8 cellular contexts compared by ENCODE assay signal in genomic region chr3:55486857-55487375, GRCh38. TPM values are rescaled to one million over a fixed set of nuclear protein-coding genes. Genes with fewer than 3 reads are reported as not detected.
A peak's percentile ranks its signal among the peaks of the same experiment; 100 is the strongest.
DNase-seq lines count a peak whose midpoint lies in the region; ATAC-seq and TF ChIP-seq lines count a peak whose summit lies in the region.

Gene WNT5A, minus strand, starts transcription at chr3:55487306. Its CDS starts 321 bp downstream, at chr3:55486985.

- no peak for TF ChIP-seq CTCF in activated CD8-positive, alpha-beta T cell treated with anti-CD3 and anti-CD28 coated beads for 36 hours (IDR thresholded peaks at IDR 0.05)
- TF ChIP-seq CTCF in right atrium auricular region (IDR thresholded peaks at IDR 0.05) (no peak), retinal pigment epithelial cell (conservative IDR thresholded peaks at IDR 0.05; ENCODE audit: low read depth, low read length) (no peak)

- H3K27ac Mint-ChIP-seq in activated CD8-positive, alpha-beta T cell treated with anti-CD3 and anti-CD28 coated beads for 36 hours: no peak within 1 kb of the TSS

- no peaks in the 10 kb centered on the region for H3K36me3 Mint-ChIP-seq in activated CD8-positive, alpha-beta T cell treated with anti-CD3 and anti-CD28 coated beads for 36 hours (ENCODE audit: low read depth)

- H3K4me1 ChIP-seq in HAP-1 (peaks cover 2% of the 10 kb centered on the region; the same call in 1 of the 2 replicates), right atrium auricular region (peaks cover 0 to 51% of the 10 kb centered on the region in 2 donors)

- no peaks in the 10 kb centered on the region for H3K36me3 ChIP-seq in HAP-1 (replicated peaks)
- H3K36me3 ChIP-seq in right atrium auricular region: no peaks in the 10 kb centered on the region

- intact Hi-C loops in activated CD8-positive, alpha-beta T cell treated with anti-CD3 and anti-CD28 coated beads for 36 hours (cut with micrococcal nuclease): loop anchor here (10.0 kb wide), 2 partner anchors 258 to 768 kb away; no protein-coding TSS in a partner anchor

- peak within 1 kb of the TSS; percentile 62 for H3K4me3 Mint-ChIP-seq in activated CD8-positive, alpha-beta T cell treated with anti-CD3 and anti-CD28 coated beads for 36 hours

- peaks cover 17% of the 10 kb centered on the region for H3K4me1 Mint-ChIP-seq in activated CD8-positive, alpha-beta T cell treated with anti-CD3 and anti-CD28 coated beads for 36 hours (ENCODE audit: low read depth)

- H3K9me3 Mint-ChIP-seq in activated CD8-positive, alpha-beta T cell treated with anti-CD3 and anti-CD28 coated beads for 36 hours: no peaks in the 10 kb centered on the region

- CTCF ChIA-PET in activated CD8-positive, alpha-beta T cell treated with anti-CD3 and anti-CD28 coated beads for 36 hours (lab: Charles Lee): interaction anchor here (1.0 to 1.8 kb wide), 2 partner anchors 764 to 773 kb away, joined by 4 to 6 read pairs; no protein-coding TSS in a partner anchor

- peak within 1 kb of the TSS; percentile 66 for H3K4me3 ChIP-seq in HAP-1
- H3K4me3 ChIP-seq in right atrium auricular region: peak within 1 kb of the TSS; percentile 70 to 75
- H3K4me3 ChIP-seq in retinal pigment epithelial cell (ENCODE audit: low read length): peak within 1 kb of the TSS; percentile 91

- H3K9me3 ChIP-seq in HAP-1 (no peaks in the 10 kb centered on the region), right atrium auricular region (no peaks in the 10 kb centered on the region)

- POLR2A ChIA-PET in activated CD8-positive, alpha-beta T cell treated with anti-CD3 and anti-CD28 coated beads for 36 hours (lab: Charles Lee): no interaction called here

- peaks cover 74% of the 10 kb centered on the region for H3K27me3 Mint-ChIP-seq in activated CD8-positive, alpha-beta T cell treated with anti-CD3 and anti-CD28 coated beads for 36 hours

- H3K27me3 ChIP-seq in HAP-1 (ENCODE audit: low read depth) (no peaks in the 10 kb centered on the region), right atrium auricular region (no peaks in the 10 kb centered on the region)

- DNase-seq in 8988T (peak; percentile 46), HAP-1 (ENCODE audit: low spot score in 2 of 2) (peak; percentile 32 to 78), right atrium auricular region (ENCODE audit: low spot score) (no peak), retinal pigment epithelial cell (ENCODE audit: low read depth) (no peak), NOMO-1 treated with DMSO at 0.1 percent for 48 hours (lab: John Stamatoyannopoulos, UW; ENCODE audit: unreplicated experiment) (no peak)
- no peak for DNase-seq in activated CD8-positive, alpha-beta T cell treated with anti-CD3 and anti-CD28 coated beads for 36 hours

- H3K27ac ChIP-seq in right atrium auricular region: peak within 1 kb of the TSS; percentile 60 to 76

- in situ Hi-C loops in HAP-1 (cut with MboI; ENCODE audit: low sequenced_read_pairs): loop anchor here (10.0 to 25.0 kb wide), 4 partner anchors 238 to 775 kb away; no protein-coding TSS in a partner anchor

- no peak for ATAC-seq in activated CD8-positive, alpha-beta T cell treated with anti-CD3 and anti-CD28 coated beads for 36 hours
- ATAC-seq in GM21367 (IDR thresholded peaks at IDR 0.05; ENCODE audit: unreplicated experiment) (no peak), HG03342 (IDR thresholded peaks at IDR 0.05; ENCODE audit: unreplicated experiment) (no peak)

RNA-seq across cellular contexts. Expression of gene WNT5A, which starts in this region (rescaled TPM):
- not detected for total RNA-seq in activated CD8-positive, alpha-beta T cell treated with anti-CD3 and anti-CD28 coated beads for 36 hours
- 1 to 10 TPM; 2.8 to 8.0 TPM for total RNA-seq in right atrium auricular region

Comparison
In these comparisons a context has a peak if more than half of its experiments do, and no peak if none do; other contexts are left out.
1. DNase-seq: peak in 8988T (single experiment) and HAP-1 (2 of 2); none in activated CD8-positive, alpha-beta T cell treated with anti-CD3 and anti-CD28 coated beads for 36 hours (single experiment), right atrium auricular region (single experiment), retinal pigment epithelial cell (single experiment) and NOMO-1 treated with DMSO at 0.1 percent for 48 hours (single experiment).
2. Peak in every context shown above with its lines, with median percentiles within 50 percentile points of each other: H3K4me3 ChIP-seq.